Comparison of ENCODE assay signal across 1 cellular context in genomic region chr10:5958680-5959079, GRCh38.
TF ChIP-seq lines count a peak whose summit lies in the region.

No MANE protein-coding gene starts in this region.

TF ChIP-seq in SK-N-SH, 30 proteins besides CTCF, POLR2A, EP300 and RAD21 (continued from another document):
- TF ChIP-seq, protein P1, sequence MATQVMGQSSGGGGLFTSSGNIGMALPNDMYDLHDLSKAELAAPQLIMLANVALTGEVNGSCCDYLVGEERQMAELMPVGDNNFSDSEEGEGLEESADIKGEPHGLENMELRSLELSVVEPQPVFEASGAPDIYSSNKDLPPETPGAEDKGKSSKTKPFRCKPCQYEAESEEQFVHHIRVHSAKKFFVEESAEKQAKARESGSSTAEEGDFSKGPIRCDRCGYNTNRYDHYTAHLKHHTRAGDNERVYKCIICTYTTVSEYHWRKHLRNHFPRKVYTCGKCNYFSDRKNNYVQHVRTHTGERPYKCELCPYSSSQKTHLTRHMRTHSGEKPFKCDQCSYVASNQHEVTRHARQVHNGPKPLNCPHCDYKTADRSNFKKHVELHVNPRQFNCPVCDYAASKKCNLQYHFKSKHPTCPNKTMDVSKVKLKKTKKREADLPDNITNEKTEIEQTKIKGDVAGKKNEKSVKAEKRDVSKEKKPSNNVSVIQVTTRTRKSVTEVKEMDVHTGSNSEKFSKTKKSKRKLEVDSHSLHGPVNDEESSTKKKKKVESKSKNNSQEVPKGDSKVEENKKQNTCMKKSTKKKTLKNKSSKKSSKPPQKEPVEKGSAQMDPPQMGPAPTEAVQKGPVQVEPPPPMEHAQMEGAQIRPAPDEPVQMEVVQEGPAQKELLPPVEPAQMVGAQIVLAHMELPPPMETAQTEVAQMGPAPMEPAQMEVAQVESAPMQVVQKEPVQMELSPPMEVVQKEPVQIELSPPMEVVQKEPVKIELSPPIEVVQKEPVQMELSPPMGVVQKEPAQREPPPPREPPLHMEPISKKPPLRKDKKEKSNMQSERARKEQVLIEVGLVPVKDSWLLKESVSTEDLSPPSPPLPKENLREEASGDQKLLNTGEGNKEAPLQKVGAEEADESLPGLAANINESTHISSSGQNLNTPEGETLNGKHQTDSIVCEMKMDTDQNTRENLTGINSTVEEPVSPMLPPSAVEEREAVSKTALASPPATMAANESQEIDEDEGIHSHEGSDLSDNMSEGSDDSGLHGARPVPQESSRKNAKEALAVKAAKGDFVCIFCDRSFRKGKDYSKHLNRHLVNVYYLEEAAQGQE (IDR thresholded peaks at IDR 0.05; ENCODE audit: low read depth, low read length) = no peak
- TF ChIP-seq USF1 (IDR thresholded peaks at IDR 0.05; ENCODE audit: borderline replicate concordance, low read depth) (no peak), MEF2A (IDR thresholded peaks at IDR 0.05; ENCODE audit: borderline replicate concordance, low read depth) (no peak), CHD2 (IDR thresholded peaks at IDR 0.05; ENCODE audit: low read length, partially characterized antibody) (no peak), RXRA (IDR thresholded peaks at IDR 0.05; ENCODE audit: borderline replicate concordance, low read depth) (no peak), RCOR1 (IDR thresholded peaks at IDR 0.05; ENCODE audit: low read length) (no peak), NFIC (IDR thresholded peaks at IDR 0.05; ENCODE audit: borderline replicate concordance) (no peak), ELF1 (IDR thresholded peaks at IDR 0.05) (no peak), MAX (IDR thresholded peaks at IDR 0.05; ENCODE audit: low read depth) (no peak), POLR2AphosphoS5 (IDR thresholded peaks at IDR 0.05; ENCODE audit: low read depth, low read length) (no peak), FOXJ3 (CRISPR knock-in tag; IDR thresholded peaks at IDR 0.05) (no peak), JUND (IDR thresholded peaks at IDR 0.05) (no peak)
